ENCODE assay signal across 7 cellular contexts in the genomic region with DNA sequence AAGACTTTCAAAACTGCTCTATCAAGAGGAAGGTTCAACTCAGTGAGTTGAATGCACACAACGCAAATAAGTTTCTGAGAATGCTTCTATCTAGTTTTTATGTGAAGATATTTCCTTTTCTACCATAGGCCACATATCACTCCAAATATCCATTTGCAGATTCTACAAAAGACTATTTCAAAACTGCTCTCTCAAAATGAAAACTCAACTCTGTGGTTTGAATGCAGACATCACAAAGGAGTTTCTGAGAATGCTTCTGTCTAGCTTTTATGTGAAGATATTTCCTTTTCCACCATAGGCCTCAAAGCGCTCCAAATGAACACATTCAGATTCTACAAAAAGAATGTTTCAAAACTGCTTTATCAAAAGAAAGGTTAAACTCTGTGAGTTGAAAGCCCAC.
DNase-seq lines count a peak whose midpoint lies in the region; ATAC-seq and TF ChIP-seq lines count a peak whose summit lies in the region.
"Not testable (repeated sequence)": the region's sequence is repeated elsewhere in the genome, so short reads cannot be mapped to it uniquely, and the experiment has no call there.

No MANE protein-coding gene starts in this region.

- not testable (repeated sequence) for H3K9me3 ChIP-seq in DND-41 (ENCODE audit: insufficient read depth, low read length, severe bottlenecking)

- peaks cover 37% of the 10 kb centered on the region for H3K36me3 Mint-ChIP-seq in T-helper 1 cell treated with Interleukin-12 subunit alpha and Interleukin-12 subunit beta and Interleukin-4 antibody, amounts not matched to agents 30 μg/mL and 1 μg/mL, for 36 hours (ENCODE audit: low read depth)
- H3K36me3 Mint-ChIP-seq in activated CD4-positive, alpha-beta T cell treated with anti-CD3 and anti-CD28 coated beads, Interleukin-2, amount 10 ng/mL, durations not matched to agents 7 days and 5 days (ENCODE audit: low read depth), result peaks cover 18% of the 10 kb centered on the region
- not testable (repeated sequence) for H3K36me3 Mint-ChIP-seq in activated T-cell treated with anti-CD3 and anti-CD28 coated beads, Interleukin-2, amount 50 U/mL, for 24 hours (ENCODE audit: low read depth); naive thymus-derived CD8-positive, alpha-beta T cell
- peaks cover 25% of the 10 kb centered on the region for H3K36me3 Mint-ChIP-seq in activated naive CD4-positive, alpha-beta T cell treated with anti-CD3 and anti-CD28 coated beads for 36 hours (ENCODE audit: low read depth)
- peaks cover 60% of the 10 kb centered on the region for H3K36me3 Mint-ChIP-seq in activated naive CD8-positive, alpha-beta T cell treated with anti-CD3 and anti-CD28 coated beads for 36 hours

- H3K4me3 ChIP-seq in DND-41 (ENCODE audit: low read depth in 1 of 2, low read length in 2 of 2), result not testable (repeated sequence)

- H3K27me3 Mint-ChIP-seq in T-helper 1 cell treated with Interleukin-12 subunit alpha and Interleukin-12 subunit beta and Interleukin-4 antibody, amounts not matched to agents 30 μg/mL and 1 μg/mL, for 36 hours (ENCODE audit: low read depth); activated CD4-positive, alpha-beta T cell treated with anti-CD3 and anti-CD28 coated beads, Interleukin-2, amount 10 ng/mL, durations not matched to agents 7 days and 5 days; activated T-cell treated with anti-CD3 and anti-CD28 coated beads, Interleukin-2, amount 50 U/mL, for 24 hours; activated naive CD4-positive, alpha-beta T cell treated with anti-CD3 and anti-CD28 coated beads for 36 hours (ENCODE audit: low read depth); activated naive CD8-positive, alpha-beta T cell treated with anti-CD3 and anti-CD28 coated beads for 36 hours; naive thymus-derived CD8-positive, alpha-beta T cell: not testable (repeated sequence)

- H3K4me1 ChIP-seq in DND-41 (ENCODE audit: insufficient read depth, low read length), result not testable (repeated sequence)

- peaks cover 49% of the 10 kb centered on the region for H3K9me3 Mint-ChIP-seq in T-helper 1 cell treated with Interleukin-12 subunit alpha and Interleukin-12 subunit beta and Interleukin-4 antibody, amounts not matched to agents 30 μg/mL and 1 μg/mL, for 36 hours
- H3K9me3 Mint-ChIP-seq in activated CD4-positive, alpha-beta T cell treated with anti-CD3 and anti-CD28 coated beads, Interleukin-2, amount 10 ng/mL, durations not matched to agents 7 days and 5 days, result peaks cover 32% of the 10 kb centered on the region
- H3K9me3 Mint-ChIP-seq in activated T-cell treated with anti-CD3 and anti-CD28 coated beads, Interleukin-2, amount 50 U/mL, for 24 hours, result not testable (repeated sequence)
- H3K9me3 Mint-ChIP-seq in activated naive CD4-positive, alpha-beta T cell treated with anti-CD3 and anti-CD28 coated beads for 36 hours, result peaks cover 11% of the 10 kb centered on the region
- H3K9me3 Mint-ChIP-seq in activated naive CD8-positive, alpha-beta T cell treated with anti-CD3 and anti-CD28 coated beads for 36 hours, result peaks cover 31% of the 10 kb centered on the region
- peaks cover 0 to 20% (median 10%) of the 10 kb centered on the region in 9 donors for H3K9me3 Mint-ChIP-seq in naive thymus-derived CD8-positive, alpha-beta T cell

- H3K27me3 ChIP-seq in DND-41 (ENCODE audit: insufficient read depth, low read length, poor library complexity), result not testable (repeated sequence)

- intact Hi-C loops in activated naive CD4-positive, alpha-beta T cell treated with anti-CD3 and anti-CD28 coated beads for 36 hours (cut with micrococcal nuclease), result loop anchor here (10.0 kb wide), 2 partner anchors 120 to 950 kb away; no protein-coding TSS in a partner anchor

- H4K20me1 ChIP-seq in DND-41 (ENCODE audit: insufficient read depth, low read length), result not testable (repeated sequence)

- POLR2A ChIA-PET in activated CD4-positive, alpha-beta T cell treated with anti-CD3 and anti-CD28 coated beads, Interleukin-2, amount 10 ng/mL, durations not matched to agents 7 days and 5 days (lab: Charles Lee); naive thymus-derived CD8-positive, alpha-beta T cell (lab: Charles Lee): not testable (repeated sequence)

- TF ChIP-seq CTCF in DND-41 (IDR thresholded peaks at IDR 0.05; ENCODE audit: borderline replicate concordance, extremely low read depth, low read length, poor library complexity, severe bottlenecking), result not testable (repeated sequence)

- H2AFZ ChIP-seq in DND-41 (ENCODE audit: low read depth, low read length), result not testable (repeated sequence)

- not testable (repeated sequence) for H3K4me2 ChIP-seq in DND-41 (ENCODE audit: insufficient read depth, low read length)

- not testable (repeated sequence) for H3K79me2 ChIP-seq in DND-41 (ENCODE audit: insufficient read depth, low read length)

- H3K27ac ChIP-seq in DND-41 (ENCODE audit: low read length), result not testable (repeated sequence)

- CTCF ChIA-PET in activated CD4-positive, alpha-beta T cell treated with anti-CD3 and anti-CD28 coated beads, Interleukin-2, amount 10 ng/mL, durations not matched to agents 7 days and 5 days (lab: Charles Lee); activated naive CD4-positive, alpha-beta T cell treated with anti-CD3 and anti-CD28 coated beads for 36 hours (lab: Charles Lee): not testable (repeated sequence)

- H3K27ac Mint-ChIP-seq in T-helper 1 cell treated with Interleukin-12 subunit alpha and Interleukin-12 subunit beta and Interleukin-4 antibody, amounts not matched to agents 30 μg/mL and 1 μg/mL, for 36 hours, result peak overlapping the region; percentile 43
- H3K27ac Mint-ChIP-seq in activated CD4-positive, alpha-beta T cell treated with anti-CD3 and anti-CD28 coated beads, Interleukin-2, amount 10 ng/mL, durations not matched to agents 7 days and 5 days, result peak overlapping the region; percentile 55
- peak overlapping the region; percentile 37 for H3K27ac Mint-ChIP-seq in activated T-cell treated with anti-CD3 and anti-CD28 coated beads, Interleukin-2, amount 50 U/mL, for 24 hours
- H3K27ac Mint-ChIP-seq in activated naive CD4-positive, alpha-beta T cell treated with anti-CD3 and anti-CD28 coated beads for 36 hours, result peak overlapping the region; percentile 84
- H3K27ac Mint-ChIP-seq in activated naive CD8-positive, alpha-beta T cell treated with anti-CD3 and anti-CD28 coated beads for 36 hours, result peak overlapping the region; percentile 89
- peak overlapping the region in 7 of 10 donors; percentile 23 to 97 (median 71) for H3K27ac Mint-ChIP-seq in naive thymus-derived CD8-positive, alpha-beta T cell

- peaks cover 24% of the 10 kb centered on the region for H3K4me1 Mint-ChIP-seq in T-helper 1 cell treated with Interleukin-12 subunit alpha and Interleukin-12 subunit beta and Interleukin-4 antibody, amounts not matched to agents 30 μg/mL and 1 μg/mL, for 36 hours (ENCODE audit: low read depth)
- H3K4me1 Mint-ChIP-seq in activated CD4-positive, alpha-beta T cell treated with anti-CD3 and anti-CD28 coated beads, Interleukin-2, amount 10 ng/mL, durations not matched to agents 7 days and 5 days, result peaks cover 21% of the 10 kb centered on the region
- H3K4me1 Mint-ChIP-seq in activated T-cell treated with anti-CD3 and anti-CD28 coated beads, Interleukin-2, amount 50 U/mL, for 24 hours (ENCODE audit: low read depth), result peaks cover 28% of the 10 kb centered on the region
- peaks cover 41% of the 10 kb centered on the region for H3K4me1 Mint-ChIP-seq in activated naive CD4-positive, alpha-beta T cell treated with anti-CD3 and anti-CD28 coated beads for 36 hours (ENCODE audit: low read depth)
- H3K4me1 Mint-ChIP-seq in activated naive CD8-positive, alpha-beta T cell treated with anti-CD3 and anti-CD28 coated beads for 36 hours, result peaks cover 42% of the 10 kb centered on the region
- H3K4me1 Mint-ChIP-seq in naive thymus-derived CD8-positive, alpha-beta T cell, result peaks cover 17 to 40% (median 33%) of the 10 kb centered on the region in 4 donors

- not testable (repeated sequence) for H3K4me3 Mint-ChIP-seq in T-helper 1 cell treated with Interleukin-12 subunit alpha and Interleukin-12 subunit beta and Interleukin-4 antibody, amounts not matched to agents 30 μg/mL and 1 μg/mL, for 36 hours; activated CD4-positive, alpha-beta T cell treated with anti-CD3 and anti-CD28 coated beads, Interleukin-2, amount 10 ng/mL, durations not matched to agents 7 days and 5 days; activated T-cell treated with anti-CD3 and anti-CD28 coated beads, Interleukin-2, amount 50 U/mL, for 24 hours; activated naive CD4-positive, alpha-beta T cell treated with anti-CD3 and anti-CD28 coated beads for 36 hours; activated naive CD8-positive, alpha-beta T cell treated with anti-CD3 and anti-CD28 coated beads for 36 hours
- H3K4me3 Mint-ChIP-seq in naive thymus-derived CD8-positive, alpha-beta T cell, result peak overlapping the region in 6 of 10 donors; percentile 2 to 74 (median 42)

- H3K9ac ChIP-seq in DND-41 (ENCODE audit: low read depth, low read length), result not testable (repeated sequence)

- H3K36me3 ChIP-seq in DND-41 (ENCODE audit: insufficient read depth, low read length), result not testable (repeated sequence)

- DNase-seq in DND-41; activated CD4-positive, alpha-beta T cell treated with anti-CD3 and anti-CD28 coated beads, Interleukin-2, amount 10 ng/mL, durations not matched to agents 7 days and 5 days; activated T-cell treated with anti-CD3 and anti-CD28 coated beads, Interleukin-2, amount 50 U/mL, for 24 hours; activated naive CD4-positive, alpha-beta T cell treated with anti-CD3 and anti-CD28 coated beads for 36 hours; activated naive CD8-positive, alpha-beta T cell treated with anti-CD3 and anti-CD28 coated beads for 36 hours; naive thymus-derived CD8-positive, alpha-beta T cell: not testable (repeated sequence)

- ATAC-seq in DND-41 (ENCODE audit: insufficient read depth, low read depth), result 0 out of 3 replicates have a peak, but pooled peaks have one; percentile 47
- ATAC-seq in naive thymus-derived CD8-positive, alpha-beta T cell, result peak; percentile 30 to 67

Comparison
In these comparisons a context has a peak if more than half of its experiments do, and no peak if none do; other contexts are left out.
1. H3K27ac Mint-ChIP-seq: peak in every context shown above with its lines; median percentile 89 in activated naive CD8-positive, alpha-beta T cell treated with anti-CD3 and anti-CD28 coated beads for 36 hours; 84 in activated naive CD4-positive, alpha-beta T cell treated with anti-CD3 and anti-CD28 coated beads for 36 hours; 71 in naive thymus-derived CD8-positive, alpha-beta T cell; 55 in activated CD4-positive, alpha-beta T cell treated with anti-CD3 and anti-CD28 coated beads, Interleukin-2, amount 10 ng/mL, durations not matched to agents 7 days and 5 days; 43 in T-helper 1 cell treated with Interleukin-12 subunit alpha and Interleukin-12 subunit beta and Interleukin-4 antibody, amounts not matched to agents 30 μg/mL and 1 μg/mL, for 36 hours; 37 in activated T-cell treated with anti-CD3 and anti-CD28 coated beads, Interleukin-2, amount 50 U/mL, for 24 hours.